In genomic region chr3:114365268-114365667, GRCh38 we compare ENCODE assay signal across 25 cellular contexts.
DNase-seq lines count a peak whose midpoint lies in the region; FAIRE-seq and TF ChIP-seq lines count a peak whose summit lies in the region.
"Had no signal": no experiment of that assay in that cellular context is flagged by ENCODE, and none has a peak within 500 bp of the region (broad histone marks: within the 10 kb centered on the region; RNA-seq: fewer than 3 reads in every experiment).

No MANE protein-coding gene starts in this region.

- H3K9me3 ChIP-seq in astrocyte (ENCODE audit: insufficient read depth, low read depth, low read length) = no peaks in the 10 kb centered on the region
- no peaks in the 10 kb centered on the region for H3K9me3 ChIP-seq in left ventricle myocardium inferior (replicated peaks)
- no peaks in the 10 kb centered on the region for H3K9me3 ChIP-seq in tibial artery
- H3K9me3 ChIP-seq: Caco-2, transverse colon had no signal

- TF ChIP-seq CTCF in HFFc6 (IDR thresholded peaks at IDR 0.05) (no peak), astrocyte (IDR thresholded peaks at IDR 0.05; ENCODE audit: insufficient read depth, low read depth, low read length) (no peak), left ventricle myocardium inferior (IDR thresholded peaks at IDR 0.05; ENCODE audit: borderline replicate concordance) (no peak), tibial artery (IDR thresholded peaks at IDR 0.05) (no peak)

- peak overlapping the region; percentile 55 for H3K27ac Mint-ChIP-seq in HFFc6
- peak overlapping the region; percentile 50 for H3K27ac Mint-ChIP-seq in astrocyte (ENCODE audit: unreplicated experiment)
- H3K27ac Mint-ChIP-seq: activated CD4-positive, alpha-beta memory T cell treated with anti-CD3 and anti-CD28 coated beads, Interleukin-2, amount 10 ng/mL, durations not matched to agents 7 days and 5 days; activated naive CD8-positive, alpha-beta T cell treated with anti-CD3 and anti-CD28 coated beads for 36 hours; stimulated activated naive CD8-positive, alpha-beta T cell treated with anti-CD3 and anti-CD28 coated beads, Interleukin-15, Interleukin-2, amounts not matched to agents 100 ng/mL and 50 ng/mL, for 24 hours had no signal

- H3K36me3 ChIP-seq in astrocyte (ENCODE audit: insufficient read depth, low read length) (no peaks in the 10 kb centered on the region), left ventricle myocardium inferior (no peaks in the 10 kb centered on the region), tibial artery (no peaks in the 10 kb centered on the region)
- H3K36me3 ChIP-seq: transverse colon had no signal

- DNase-seq in HFFc6 (no peak), astrocyte (ENCODE audit: low read depth) (no peak), left ventricle myocardium inferior (no peak), putamen (ENCODE audit: low spot score) (peak; percentile 64), tibial artery (no peak), DMS53 (lab: John Stamatoyannopoulos, UW) (no peak), pons (ENCODE audit: low spot score) (no peak)
- no peak for DNase-seq in stimulated activated CD4-positive, alpha-beta T cell treated with anti-CD3 and anti-CD28 coated beads, Interleukin-2, amount 100 ng/mL, for 24 hours
- DNase-seq: activated CD4-positive, alpha-beta memory T cell treated with anti-CD3 and anti-CD28 coated beads, Interleukin-2, amount 10 ng/mL, durations not matched to agents 7 days and 5 days; activated effector memory CD4-positive, alpha-beta T cell treated with Interleukin-2 at 50 U/mL for 16 hours; activated naive CD8-positive, alpha-beta T cell treated with anti-CD3 and anti-CD28 coated beads for 36 hours; Caco-2; DND-41; effector memory CD4-positive, alpha-beta T cell; erythroblast; HCEC 1CT; kidney; mammary epithelial cell; NCI-H1930; occipital lobe; retina; SHP77 treated with DMSO at 0.1 percent for 48 hours; transverse colon had no signal

- H3K4me3 ChIP-seq in astrocyte (ENCODE audit: insufficient read depth, low read depth, low read length) (no peak overlapping the region), left ventricle myocardium inferior (no peak overlapping the region), tibial artery (no peak overlapping the region)
- H3K4me3 ChIP-seq: transverse colon had no signal

- H3K27me3 Mint-ChIP-seq in HFFc6 (ENCODE audit: insufficient read depth) = no peaks in the 10 kb centered on the region; the same call in 1 of the 2 replicates
- no peaks in the 10 kb centered on the region for H3K27me3 Mint-ChIP-seq in astrocyte (ENCODE audit: low read depth, unreplicated experiment)
- H3K27me3 Mint-ChIP-seq: activated CD4-positive, alpha-beta memory T cell treated with anti-CD3 and anti-CD28 coated beads, Interleukin-2, amount 10 ng/mL, durations not matched to agents 7 days and 5 days; activated naive CD8-positive, alpha-beta T cell treated with anti-CD3 and anti-CD28 coated beads for 36 hours; stimulated activated naive CD8-positive, alpha-beta T cell treated with anti-CD3 and anti-CD28 coated beads, Interleukin-15, Interleukin-2, amounts not matched to agents 100 ng/mL and 50 ng/mL, for 24 hours had no signal

- peaks cover 41% of the 10 kb centered on the region for H3K4me1 Mint-ChIP-seq in HFFc6 (ENCODE audit: low read depth)
- H3K4me1 Mint-ChIP-seq in astrocyte (ENCODE audit: low read depth, unreplicated experiment) = peaks cover 29% of the 10 kb centered on the region
- H3K4me1 Mint-ChIP-seq: activated CD4-positive, alpha-beta memory T cell treated with anti-CD3 and anti-CD28 coated beads, Interleukin-2, amount 10 ng/mL, durations not matched to agents 7 days and 5 days had no signal

- peaks cover 9% of the 10 kb centered on the region for H3K4me1 ChIP-seq in astrocyte (ENCODE audit: insufficient read depth, low read length)
- peaks cover 44% of the 10 kb centered on the region for H3K4me1 ChIP-seq in left ventricle myocardium inferior
- peaks cover 0 to 35% (median 11%) of the 10 kb centered on the region in 4 donors for H3K4me1 ChIP-seq in tibial artery

- H3K27ac ChIP-seq in astrocyte (ENCODE audit: low read depth, low read length) (no peak overlapping the region), left ventricle myocardium inferior (replicated peaks) (peak overlapping the region; percentile 76), tibial artery (no peak overlapping the region)
- H3K27ac ChIP-seq: transverse colon had no signal

- no peak overlapping the region for H3K9ac ChIP-seq in astrocyte (ENCODE audit: low read length)

- no peaks in the 10 kb centered on the region for H4K20me1 ChIP-seq in astrocyte (ENCODE audit: insufficient read depth, low read length)

- H3K4me3 Mint-ChIP-seq in HFFc6 = no peak overlapping the region
- H3K4me3 Mint-ChIP-seq in astrocyte (ENCODE audit: unreplicated experiment) = no peak overlapping the region
- H3K4me3 Mint-ChIP-seq: activated CD4-positive, alpha-beta memory T cell treated with anti-CD3 and anti-CD28 coated beads, Interleukin-2, amount 10 ng/mL, durations not matched to agents 7 days and 5 days; activated naive CD8-positive, alpha-beta T cell treated with anti-CD3 and anti-CD28 coated beads for 36 hours; stimulated activated naive CD8-positive, alpha-beta T cell treated with anti-CD3 and anti-CD28 coated beads, Interleukin-15, Interleukin-2, amounts not matched to agents 100 ng/mL and 50 ng/mL, for 24 hours had no signal

- FAIRE-seq in astrocyte (lab: Jason Lieb, UNC) = no peak
- FAIRE-seq: GM12891, kidney had no signal

- H3K79me2 ChIP-seq in astrocyte (ENCODE audit: insufficient read depth, low read length) = no peaks in the 10 kb centered on the region

- H3K27me3 ChIP-seq in astrocyte (ENCODE audit: insufficient read depth, low read length) (no peaks in the 10 kb centered on the region), left ventricle myocardium inferior (ENCODE audit: low read depth) (no peaks in the 10 kb centered on the region), tibial artery (no peaks in the 10 kb centered on the region)
- H3K27me3 ChIP-seq: transverse colon had no signal

- H3K36me3 Mint-ChIP-seq in HFFc6 (ENCODE audit: low read depth) (no peaks in the 10 kb centered on the region), astrocyte (ENCODE audit: low read depth, unreplicated experiment) (no peaks in the 10 kb centered on the region)
- H3K36me3 Mint-ChIP-seq: activated naive CD8-positive, alpha-beta T cell treated with anti-CD3 and anti-CD28 coated beads for 36 hours had no signal

- no peaks in the 10 kb centered on the region for H3K9me3 Mint-ChIP-seq in HFFc6
- H3K9me3 Mint-ChIP-seq in astrocyte (ENCODE audit: unreplicated experiment) = no peaks in the 10 kb centered on the region
- H3K9me3 Mint-ChIP-seq: activated CD4-positive, alpha-beta memory T cell treated with anti-CD3 and anti-CD28 coated beads, Interleukin-2, amount 10 ng/mL, durations not matched to agents 7 days and 5 days; activated naive CD8-positive, alpha-beta T cell treated with anti-CD3 and anti-CD28 coated beads for 36 hours; stimulated activated naive CD8-positive, alpha-beta T cell treated with anti-CD3 and anti-CD28 coated beads, Interleukin-15, Interleukin-2, amounts not matched to agents 100 ng/mL and 50 ng/mL, for 24 hours had no signal

- no peak overlapping the region for H2AFZ ChIP-seq in astrocyte (ENCODE audit: low read depth, low read length)

- H3K4me2 ChIP-seq in astrocyte (ENCODE audit: low read length) = no peak overlapping the region

- intact Hi-C loops in left ventricle myocardium inferior (cut with micrococcal nuclease) (no loop called here), tibial artery (cut with DNase I; ENCODE audit: low total_unique reads) (no loop called here)
